In the genomic region with DNA sequence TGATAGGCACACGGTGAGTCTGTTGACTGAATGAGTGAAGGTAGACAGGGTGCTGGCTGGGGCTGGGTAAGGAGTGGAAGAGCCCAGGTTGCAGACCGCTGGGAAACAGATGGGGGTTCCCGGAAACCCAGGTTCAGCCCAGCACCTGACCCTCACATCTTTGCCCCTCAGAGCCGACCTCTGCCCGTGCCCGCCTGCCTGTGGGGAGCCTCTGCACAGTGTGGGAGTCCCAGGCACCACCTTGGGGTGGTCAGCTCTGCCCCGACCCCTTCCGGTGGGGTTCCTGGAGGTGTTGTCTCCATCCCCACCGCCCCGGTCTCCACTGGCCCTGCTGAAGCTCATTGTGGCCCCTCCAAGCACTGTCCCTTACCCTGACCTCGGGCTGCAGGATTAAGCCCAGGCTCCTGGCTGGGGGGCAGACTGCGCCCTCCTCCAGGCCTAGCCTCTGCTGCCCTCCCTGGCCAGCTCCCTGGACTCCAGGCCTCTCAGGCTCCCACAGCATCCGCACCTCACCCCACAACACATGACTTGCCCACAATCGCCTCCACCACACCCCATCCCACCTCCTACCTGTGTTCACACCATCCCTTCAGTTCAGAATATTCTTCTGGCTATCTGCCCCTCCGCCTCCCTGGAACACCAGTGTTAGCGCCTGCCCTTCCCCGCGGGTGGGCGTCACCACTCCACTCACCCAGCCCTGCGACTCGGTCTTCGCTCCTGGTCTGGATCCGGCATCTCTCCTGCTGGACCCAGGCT, we compare ENCODE assay signal across 13 cellular contexts. TPM values are rescaled to one million over a fixed set of nuclear protein-coding genes. Genes with fewer than 3 reads are reported as not detected.
"Had no signal": no experiment of that assay in that cellular context is flagged by ENCODE, and none has a peak within 500 bp of the region (broad histone marks: within the 10 kb centered on the region; RNA-seq: fewer than 3 reads in every experiment).

No MANE protein-coding gene starts in this region.

- H3K36me3 ChIP-seq: heart right ventricle, SJSA1, tibial artery had no signal

- DNase-seq: activated CD4-positive, alpha-beta memory T cell treated with anti-CD3 and anti-CD28 coated beads for 36 hours; activated CD4-positive, alpha-beta T cell treated with anti-CD3 and anti-CD28 coated beads for 1 hour; caudate nucleus; effector CD8-positive, alpha-beta T cell; heart right ventricle; naive B cell; nucleus accumbens had no signal

- H3K27ac Mint-ChIP-seq: activated CD4-positive, alpha-beta memory T cell treated with anti-CD3 and anti-CD28 coated beads for 36 hours; naive B cell had no signal

- H3K27me3 ChIP-seq: SJSA1 had no signal

- H3K27ac ChIP-seq: coronary artery, heart right ventricle, SJSA1, skin epidermis, tibial artery had no signal

- H3K36me3 Mint-ChIP-seq: activated CD4-positive, alpha-beta memory T cell treated with anti-CD3 and anti-CD28 coated beads for 36 hours had no signal

- H3K4me3 Mint-ChIP-seq: activated CD4-positive, alpha-beta memory T cell treated with anti-CD3 and anti-CD28 coated beads for 36 hours; naive B cell had no signal

- H3K4me1 ChIP-seq: heart right ventricle, tibial artery had no signal

- H3K4me3 ChIP-seq: coronary artery, heart right ventricle, SJSA1, skin epidermis, tibial artery had no signal

- H3K9me3 ChIP-seq: SJSA1 had no signal

- H3K9me3 Mint-ChIP-seq: activated CD4-positive, alpha-beta memory T cell treated with anti-CD3 and anti-CD28 coated beads for 36 hours had no signal

- H3K4me1 Mint-ChIP-seq: naive B cell had no signal

RNA-seq across cellular contexts. Expression of gene HMX1, which starts 21.4 kb away (rescaled TPM):
- total RNA-seq: activated CD4-positive, alpha-beta memory T cell treated with anti-CD3 and anti-CD28 coated beads for 36 hours; fibroblast of lung; frontal cortex had no signal
